9 cellular contexts compared by ENCODE assay signal in the genomic region with DNA sequence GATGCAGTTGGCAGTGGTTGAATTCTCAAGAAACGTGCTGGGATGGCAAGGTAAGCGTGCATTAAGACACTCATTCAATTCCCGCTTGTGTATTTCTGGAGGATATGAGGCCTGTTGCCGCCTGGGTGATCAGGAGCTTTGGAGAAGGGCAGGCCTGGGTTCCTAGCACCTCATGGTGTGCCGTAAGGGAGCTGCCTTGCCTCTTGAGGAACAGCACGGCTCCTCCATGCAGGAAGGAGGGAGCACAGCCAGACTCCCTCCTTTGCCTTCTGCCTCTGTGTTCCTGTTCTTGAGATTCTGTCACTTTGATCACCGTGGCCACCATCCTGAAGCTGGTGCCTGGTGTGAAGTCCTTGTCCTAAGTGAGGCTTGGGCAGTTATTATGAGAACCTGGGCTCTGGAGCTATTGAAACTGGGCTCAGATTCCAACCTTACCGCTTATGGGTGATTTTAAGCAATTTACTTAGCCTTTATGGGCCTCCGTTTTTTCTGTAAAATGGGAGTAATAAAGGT. TPM values are rescaled to one million over a fixed set of nuclear protein-coding genes. Genes with fewer than 3 reads are reported as not detected.
DNase-seq lines count a peak whose midpoint lies in the region; ATAC-seq and TF ChIP-seq lines count a peak whose summit lies in the region.
"Had no signal": no experiment of that assay in that cellular context is flagged by ENCODE, and none has a peak within 500 bp of the region (broad histone marks: within the 10 kb centered on the region; RNA-seq: fewer than 3 reads in every experiment).

No MANE protein-coding gene starts in this region.

- H3K36me3 ChIP-seq in A673 (ENCODE audit: insufficient read depth, low read length, poor library complexity, severe bottlenecking) = peaks cover 91% of the 10 kb centered on the region
- H3K36me3 ChIP-seq in left lung = peaks cover 0 to 100% of the 10 kb centered on the region in 2 donors

- H3K27ac Mint-ChIP-seq in activated CD8-positive, alpha-beta T cell treated with anti-CD3 and anti-CD28 coated beads, Interleukin-2, amount 10 ng/mL, durations not matched to agents 7 days and 5 days = peak overlapping the region; percentile 82
- H3K27ac Mint-ChIP-seq: nephron progenitor cell had no signal

- peak overlapping the region; percentile 38 for H3K27ac ChIP-seq in A673 (ENCODE audit: low read depth, low read length, poor library complexity, severe bottlenecking)
- no peak overlapping the region for H3K27ac ChIP-seq in left lung

- DNase-seq in A673 (ENCODE audit: low spot score) (no peak), left lung (no peak), 8988T (no peak), GM03348 (ENCODE audit: low spot score) (no peak), Ammon's horn (ENCODE audit: low spot score) (no peak)
- no peak for DNase-seq in activated CD8-positive, alpha-beta T cell treated with anti-CD3 and anti-CD28 coated beads, Interleukin-2, amount 10 ng/mL, durations not matched to agents 7 days and 5 days
- DNase-seq: nephron progenitor cell had no signal

- H3K4me1 ChIP-seq in A673 (ENCODE audit: insufficient read depth, low read length, poor library complexity, severe bottlenecking) (peaks cover 23% of the 10 kb centered on the region), left lung (peaks cover 12 to 15% of the 10 kb centered on the region in 2 donors)

- no TSS peak for BruUV-seq in A673 (replicated peaks; lab: Mats Ljungman, UMichigan)

- POLR2A ChIA-PET in A673 (lab: Charles Lee; ENCODE audit: low non-redundant PET) = no interaction called here
- POLR2A ChIA-PET in activated CD8-positive, alpha-beta T cell treated with anti-CD3 and anti-CD28 coated beads, Interleukin-2, amount 10 ng/mL, durations not matched to agents 7 days and 5 days (lab: Charles Lee) = interaction anchor here (0.9 to 3.5 kb wide), 3 partner anchors 11 to 23 kb away, joined by 3 to 20 read pairs (median 5); a partner anchor contains a TSS

- H3K27me3 ChIP-seq in A673 (replicated peaks; ENCODE audit: insufficient read depth, low read depth, low read length, poor library complexity) (no peaks in the 10 kb centered on the region), left lung (no peaks in the 10 kb centered on the region)

- ATAC-seq in GM18517 (IDR thresholded peaks at IDR 0.05; ENCODE audit: unreplicated experiment) (peak; percentile 8), left lung (peak; percentile 7), HG02642 (IDR thresholded peaks at IDR 0.05; ENCODE audit: poor library complexity, unreplicated experiment) (no peak)
- ATAC-seq in activated CD8-positive, alpha-beta T cell treated with anti-CD3 and anti-CD28 coated beads, Interleukin-2, amount 10 ng/mL, durations not matched to agents 7 days and 5 days = no peak

- H3K9me3 ChIP-seq in A673 (ENCODE audit: low read depth, low read length, poor library complexity, severe bottlenecking) = no peaks in the 10 kb centered on the region
- no peaks in the 10 kb centered on the region for H3K9me3 ChIP-seq in left lung

- CTCF ChIA-PET in A673 (lab: Charles Lee) = interaction anchor here (0.7 to 0.9 kb wide), 2 partner anchors 54 to 412 kb away, joined by 4 read pairs; no protein-coding TSS in a partner anchor
- CTCF ChIA-PET in activated CD8-positive, alpha-beta T cell treated with anti-CD3 and anti-CD28 coated beads, Interleukin-2, amount 10 ng/mL, durations not matched to agents 7 days and 5 days (lab: Charles Lee) = interaction anchor here (0.6 to 2.5 kb wide), 15 partner anchors 8 to 150 kb away, joined by 3 to 11 read pairs (median 5); a partner anchor contains a TSS

- H3K4me3 ChIP-seq in A673 (ENCODE audit: low read depth, low read length, poor library complexity, severe bottlenecking) = no peak overlapping the region
- no peak overlapping the region for H3K4me3 ChIP-seq in left lung

- H3K36me3 Mint-ChIP-seq in activated CD8-positive, alpha-beta T cell treated with anti-CD3 and anti-CD28 coated beads, Interleukin-2, amount 10 ng/mL, durations not matched to agents 7 days and 5 days (ENCODE audit: low read depth) = peaks cover 86% of the 10 kb centered on the region

- no peak overlapping the region for H3K4me3 Mint-ChIP-seq in activated CD8-positive, alpha-beta T cell treated with anti-CD3 and anti-CD28 coated beads, Interleukin-2, amount 10 ng/mL, durations not matched to agents 7 days and 5 days
- H3K4me3 Mint-ChIP-seq: nephron progenitor cell had no signal

- no peaks in the 10 kb centered on the region for H3K9me3 Mint-ChIP-seq in activated CD8-positive, alpha-beta T cell treated with anti-CD3 and anti-CD28 coated beads, Interleukin-2, amount 10 ng/mL, durations not matched to agents 7 days and 5 days (ENCODE audit: insufficient read depth)
- H3K9me3 Mint-ChIP-seq: nephron progenitor cell had no signal

- H3K27me3 Mint-ChIP-seq in activated CD8-positive, alpha-beta T cell treated with anti-CD3 and anti-CD28 coated beads, Interleukin-2, amount 10 ng/mL, durations not matched to agents 7 days and 5 days (ENCODE audit: low read depth) = no peaks in the 10 kb centered on the region

- intact Hi-C loops in A673 (cut with micrococcal nuclease; ENCODE audit: unreplicated experiment) (no loop called here), left lung (cut with DNase I) (no loop called here)

- peaks cover 27% of the 10 kb centered on the region for H3K4me1 Mint-ChIP-seq in activated CD8-positive, alpha-beta T cell treated with anti-CD3 and anti-CD28 coated beads, Interleukin-2, amount 10 ng/mL, durations not matched to agents 7 days and 5 days (ENCODE audit: low read depth)
- H3K4me1 Mint-ChIP-seq: nephron progenitor cell had no signal

- TF ChIP-seq CTCF in A673 (conservative IDR thresholded peaks at IDR 0.05; ENCODE audit: low read depth, low read length) (no peak), left lung (IDR thresholded peaks at IDR 0.05) (no peak)

RNA-seq across cellular contexts. Expression of a gene that starts 18.3 kb away (rescaled TPM):
- 0.37 and 0.39 TPM in 2 replicates for total RNA-seq in A673 (2021)
- under 1 TPM; 0.29 to 0.40 TPM for total RNA-seq in activated CD8-positive, alpha-beta T cell treated with anti-CD3 and anti-CD28 coated beads, Interleukin-2, amount 10 ng/mL, durations not matched to agents 7 days and 5 days
- 1 to 10 TPM in 1 of 2 donors, under 1 TPM in 1; 0.79 to 4.9 TPM for total RNA-seq in left lung

RNA-seq across cellular contexts. Expression of a gene that starts 23.7 kb away (rescaled TPM):
- 126 and 139 TPM in 2 replicates for total RNA-seq in A673 (2021)
- 10 to 100 TPM; 72.6 to 74.5 TPM for total RNA-seq in activated CD8-positive, alpha-beta T cell treated with anti-CD3 and anti-CD28 coated beads, Interleukin-2, amount 10 ng/mL, durations not matched to agents 7 days and 5 days
- 10 to 100 TPM; 20.7 to 39.5 TPM for total RNA-seq in left lung

Comparison
In these comparisons a context has a peak if more than half of its experiments do, and no peak if none do; other contexts are left out.
1. ATAC-seq: peak in GM18517 (single experiment) and left lung (single experiment); none in activated CD8-positive, alpha-beta T cell treated with anti-CD3 and anti-CD28 coated beads, Interleukin-2, amount 10 ng/mL, durations not matched to agents 7 days and 5 days (single experiment) and HG02642 (single experiment).